24 cellular contexts compared by ENCODE assay signal in genomic region chr9:731474-731873, GRCh38.
"Had no signal": no experiment of that assay in that cellular context is flagged by ENCODE, and none has a peak within 500 bp of the region (broad histone marks: within the 10 kb centered on the region; RNA-seq: fewer than 3 reads in every experiment).

No MANE protein-coding gene starts in this region.

- H3K27me3 Mint-ChIP-seq: activated CD4-positive, alpha-beta memory T cell treated with anti-CD3 and anti-CD28 coated beads for 36 hours; activated CD4-positive, alpha-beta T cell treated with anti-CD3 and anti-CD28 coated beads, Interleukin-2, amount 10 ng/mL, durations not matched to agents 7 days and 5 days; activated naive CD8-positive, alpha-beta T cell; T-cell had no signal

- H3K27ac ChIP-seq: SK-N-MC had no signal

- FAIRE-seq: TTC549 had no signal

- DNase-seq: activated CD4-positive, alpha-beta memory T cell treated with anti-CD3 and anti-CD28 coated beads for 36 hours; activated CD4-positive, alpha-beta T cell treated with anti-CD3 and anti-CD28 coated beads, Interleukin-2, amount 10 ng/mL, durations not matched to agents 7 days and 5 days; activated CD4-positive, CD25-positive, alpha-beta regulatory T cell; activated CD8-positive, alpha-beta memory T cell treated with anti-CD3 and anti-CD28 coated beads for 24 hours; activated gamma-delta T cell; activated naive CD4-positive, alpha-beta T cell treated with anti-CD3 and anti-CD28 coated beads for 36 hours; activated T-cell treated with anti-CD3 and anti-CD28 coated beads, Interleukin-2, amount 50 U/mL, for 4 hours; amygdala; MM.1S; NCI-H1105 treated with DMSO at 0.1 percent for 48 hours; NCI-H1436 treated with DMSO at 0.1 percent for 48 hours; NCI-H187; NCI-H2081; NCI-H510A treated with DMSO at 0.1 percent for 48 hours; NCI-H69; NK-92 treated with Interleukin-12 subunit alpha and Interleukin-12 subunit beta, amount 100 ng/mL, for 24 hours; OCI-M1; RPMI8226; T-cell; T-helper 2 cell; T1000 had no signal

- H3K4me3 Mint-ChIP-seq: activated CD4-positive, alpha-beta memory T cell treated with anti-CD3 and anti-CD28 coated beads for 36 hours; activated CD4-positive, alpha-beta T cell treated with anti-CD3 and anti-CD28 coated beads, Interleukin-2, amount 10 ng/mL, durations not matched to agents 7 days and 5 days; activated naive CD4-positive, alpha-beta T cell treated with anti-CD3 and anti-CD28 coated beads for 36 hours; activated naive CD8-positive, alpha-beta T cell; activated T-cell treated with anti-CD3 and anti-CD28 coated beads, Interleukin-2, amount 50 U/mL, for 4 hours; T-cell had no signal

- H3K9me3 Mint-ChIP-seq: activated CD4-positive, alpha-beta memory T cell treated with anti-CD3 and anti-CD28 coated beads for 36 hours; activated CD4-positive, alpha-beta T cell treated with anti-CD3 and anti-CD28 coated beads, Interleukin-2, amount 10 ng/mL, durations not matched to agents 7 days and 5 days; activated naive CD4-positive, alpha-beta T cell treated with anti-CD3 and anti-CD28 coated beads for 36 hours; activated T-cell treated with anti-CD3 and anti-CD28 coated beads, Interleukin-2, amount 50 U/mL, for 4 hours; T-cell had no signal

- H3K4me1 Mint-ChIP-seq: activated CD4-positive, alpha-beta T cell treated with anti-CD3 and anti-CD28 coated beads, Interleukin-2, amount 10 ng/mL, durations not matched to agents 7 days and 5 days; T-cell had no signal

- H3K27ac Mint-ChIP-seq: activated CD4-positive, alpha-beta memory T cell treated with anti-CD3 and anti-CD28 coated beads for 36 hours; activated CD4-positive, alpha-beta T cell treated with anti-CD3 and anti-CD28 coated beads, Interleukin-2, amount 10 ng/mL, durations not matched to agents 7 days and 5 days; activated naive CD4-positive, alpha-beta T cell treated with anti-CD3 and anti-CD28 coated beads for 36 hours; activated naive CD8-positive, alpha-beta T cell; T-cell had no signal

- H3K4me3 ChIP-seq: SK-N-MC had no signal
